Comparison of ENCODE assay signal across 8 cellular contexts in the genomic region with DNA sequence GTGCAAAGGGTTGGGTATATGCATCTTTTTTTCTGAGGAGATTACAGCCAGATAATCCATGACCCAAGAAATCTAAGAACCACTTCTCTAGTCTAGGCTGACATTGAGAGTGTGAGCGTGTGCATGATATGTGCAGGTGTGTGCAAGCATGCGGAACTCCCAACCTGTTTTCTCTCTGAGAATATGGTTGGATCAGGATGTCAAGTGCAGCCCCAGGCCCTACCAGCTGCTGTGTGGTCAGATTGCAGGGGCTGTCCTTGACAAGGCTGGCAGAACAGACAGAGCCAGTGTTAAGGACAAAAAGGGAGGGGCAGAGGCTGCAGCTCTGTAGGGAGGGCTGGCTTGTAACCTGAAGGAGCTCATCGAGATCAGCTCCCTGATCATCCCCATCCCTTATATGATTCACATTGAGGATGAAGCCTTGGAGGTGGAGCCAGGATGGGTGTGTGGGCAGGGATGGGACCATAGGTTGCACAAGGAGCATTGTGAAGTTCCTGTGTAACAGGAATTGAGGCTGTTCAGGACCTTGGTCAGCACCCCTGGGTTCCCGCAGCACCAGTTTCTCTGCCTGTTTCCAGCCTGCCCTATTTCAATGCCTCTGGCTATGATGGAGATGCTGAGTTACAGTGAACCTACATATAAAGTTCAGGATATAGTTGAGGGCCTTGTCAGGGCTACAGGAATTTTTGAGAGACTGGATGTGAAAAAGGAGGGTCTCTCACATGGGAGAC. TPM values are rescaled to one million over a fixed set of nuclear protein-coding genes. Genes with fewer than 3 reads are reported as not detected.
DNase-seq lines count a peak whose midpoint lies in the region; ATAC-seq and TF ChIP-seq lines count a peak whose summit lies in the region.

No MANE protein-coding gene starts in this region.

- H3K27me3 Mint-ChIP-seq in Calu3 (ENCODE audit: unreplicated experiment) (peaks cover 100% of the 10 kb centered on the region), endothelial cell (ENCODE audit: unreplicated experiment) (peaks cover 16% of the 10 kb centered on the region)

- no peaks in the 10 kb centered on the region for H3K36me3 ChIP-seq in SJCRH30
- no peaks in the 10 kb centered on the region for H3K36me3 ChIP-seq in gastroesophageal sphincter

- TF ChIP-seq POLR2A in gastroesophageal sphincter (IDR thresholded peaks at IDR 0.05), result no peak
- TF ChIP-seq POLR2A in GM18505 (IDR thresholded peaks at IDR 0.05; ENCODE audit: borderline replicate concordance, extremely low read depth, insufficient read depth, insufficient read length), result no peak

- H3K9me3 ChIP-seq in SJCRH30 (replicated peaks) (no peaks in the 10 kb centered on the region), gastroesophageal sphincter (no peaks in the 10 kb centered on the region)

- no peaks in the 10 kb centered on the region for H3K4me1 Mint-ChIP-seq in Calu3 (ENCODE audit: low read depth, unreplicated experiment)
- H3K4me1 Mint-ChIP-seq in endothelial cell (ENCODE audit: unreplicated experiment), result peaks cover 10% of the 10 kb centered on the region

- ATAC-seq in sciatic nerve (peak; percentile 36), gastroesophageal sphincter (no peak), GM21367 (IDR thresholded peaks at IDR 0.05; ENCODE audit: unreplicated experiment) (no peak), GM18505 (IDR thresholded peaks at IDR 0.05; ENCODE audit: unreplicated experiment) (no peak)

- BruUV-seq in Calu3 (replicated peaks; lab: Mats Ljungman, UMichigan), result no TSS peak

- DNase-seq in Calu3, result peak; percentile 82
- peak; percentile 23 for DNase-seq in HT1080 (ENCODE audit: low read depth)
- peak; percentile 55 to 71 for DNase-seq in SJCRH30
- DNase-seq in endothelial cell (ENCODE audit: low spot score), result peak; percentile 77
- DNase-seq in sciatic nerve (ENCODE audit: low spot score), result no peak

- no peak overlapping the region for H3K4me3 Mint-ChIP-seq in Calu3 (ENCODE audit: low read depth, unreplicated experiment)
- no peak overlapping the region for H3K4me3 Mint-ChIP-seq in endothelial cell (ENCODE audit: unreplicated experiment)

- CTCF ChIA-PET in Calu3 (lab: Charles Lee), result no interaction called here

- H3K36me3 Mint-ChIP-seq in Calu3 (ENCODE audit: insufficient read depth, unreplicated experiment) (no peaks in the 10 kb centered on the region), endothelial cell (ENCODE audit: low read depth, unreplicated experiment) (no peaks in the 10 kb centered on the region)

- H3K9me3 Mint-ChIP-seq in Calu3 (ENCODE audit: low read depth, unreplicated experiment) (no peaks in the 10 kb centered on the region), endothelial cell (ENCODE audit: unreplicated experiment) (no peaks in the 10 kb centered on the region)

- H3K27ac ChIP-seq in SJCRH30 (no peak overlapping the region), gastroesophageal sphincter (no peak overlapping the region)

- H3K4me3 ChIP-seq in SJCRH30 (no peak overlapping the region), gastroesophageal sphincter (no peak overlapping the region)

- 33 to 34% methylated on average over 2 to 3 of the region's 4 CpGs for WGBS in gastroesophageal sphincter (ENCODE audit: low coverage in 1 of 2), 2 donors

- TF ChIP-seq EP300 in gastroesophageal sphincter (IDR thresholded peaks at IDR 0.05), result no peak

- H3K4me1 ChIP-seq in SJCRH30 (no peaks in the 10 kb centered on the region), gastroesophageal sphincter (no peaks in the 10 kb centered on the region)

- TF ChIP-seq CTCF in Calu3 (IDR thresholded peaks at IDR 0.05; ENCODE audit: unreplicated experiment), result no peak
- no peak for TF ChIP-seq CTCF in endothelial cell (IDR thresholded peaks at IDR 0.05; ENCODE audit: unreplicated experiment)
- TF ChIP-seq CTCF in gastroesophageal sphincter (IDR thresholded peaks at IDR 0.05), result no peak

- intact Hi-C loops in Calu3 (cut with micrococcal nuclease; ENCODE audit: unreplicated experiment) (no loop called here), sciatic nerve (cut with DNase I) (no loop called here)

- H3K27me3 ChIP-seq in SJCRH30 (no peaks in the 10 kb centered on the region), gastroesophageal sphincter (peaks cover 15% of the 10 kb centered on the region)

- H3K27ac Mint-ChIP-seq in Calu3 (ENCODE audit: unreplicated experiment) (no peak overlapping the region), endothelial cell (ENCODE audit: unreplicated experiment) (no peak overlapping the region)

RNA-seq across cellular contexts. Expression of gene ARAP3, which starts 52.6 kb away (rescaled TPM):
- 17.5 and 22.8 TPM in 2 replicates for total RNA-seq in Calu3 (2022)
- total RNA-seq in HT1080 (2014; rRNA removed; shearing (Covaris generic)), result 4.6 and 4.8 TPM in 2 replicates
- 6.5 and 7.4 TPM in 2 replicates for polyA plus RNA-seq in HT1080 (2015; cell fraction: cytosol; rRNA removed)
- polyA plus RNA-seq in HT1080 (2015; cell fraction: nucleus; rRNA removed), result 25.8 and 28.3 TPM in 2 replicates
- 5.8 and 6.2 TPM in 2 replicates for total RNA-seq in SJCRH30 (2014; rRNA removed; shearing (Covaris generic))
- total RNA-seq in endothelial cell (ENCODE audit: unreplicated experiment), result 239 TPM
- total RNA-seq in sciatic nerve, result 22.4 TPM
- 1 to 10 TPM; 5.3 to 7.2 (median 6.2) TPM for total RNA-seq in gastroesophageal sphincter

Comparison
In these comparisons a context has a peak if more than half of its experiments do, and no peak if none do; other contexts are left out.
1. RNA of gene ARAP3, which starts 52.6 kb away (total RNA-seq): 239 TPM in endothelial cell (single experiment); 22.4 TPM in sciatic nerve (single experiment), 17.5 to 22.8 TPM in Calu3, 5.3 to 7.2 TPM in gastroesophageal sphincter, 5.8 to 6.2 TPM in SJCRH30 and 4.6 to 4.8 TPM in HT1080; every median in the first group is over 10 times any median in the second.